Comparison of ENCODE assay signal across 1 cellular context in genomic region chr22:24592144-24592845, GRCh38.
A peak's percentile ranks its signal among the peaks of the same experiment; 100 is the strongest.
TF ChIP-seq lines count a peak whose summit lies in the region.

No MANE protein-coding gene starts in this region.

TF ChIP-seq in HEK293, 187 proteins besides CTCF, POLR2A, EP300 and RAD21 (continued from another document and continues in another):
- TF ChIP-seq PBX3 (CRISPR knock-in tag; IDR thresholded peaks at IDR 0.05) (no peak), ZNF521 (tag by site-specific recombination; IDR thresholded peaks at IDR 0.05) (no peak), ZNF26 (tag by site-specific recombination; IDR thresholded peaks at IDR 0.05) (no peak), KLF16 (tag by site-specific recombination; IDR thresholded peaks at IDR 0.05) (no peak), TCF7L2 (IDR thresholded peaks at IDR 0.05; ENCODE audit: borderline replicate concordance, low read depth, low read length) (no peak), ZNF626 (tag by site-specific recombination; IDR thresholded peaks at IDR 0.05) (no peak), ZNF513 (tag by site-specific recombination; IDR thresholded peaks at IDR 0.05) (no peak), ZNF624 (tag by site-specific recombination; IDR thresholded peaks at IDR 0.05) (no peak), ZNF785 (tag by site-specific recombination; IDR thresholded peaks at IDR 0.05) (no peak), ZNF600 (tag by site-specific recombination; IDR thresholded peaks at IDR 0.05) (no peak), ZBTB21 (tag by site-specific recombination; IDR thresholded peaks at IDR 0.05) (no peak), ZXDB (tag by site-specific recombination; IDR thresholded peaks at IDR 0.05) (0 out of 2 replicates have a peak, but pooled peaks have one; percentile 11), ZNF692 (tag by site-specific recombination; IDR thresholded peaks at IDR 0.05) (0 out of 2 replicates have a peak, but pooled peaks have one; percentile 9), ZSCAN18 (tag by site-specific recombination; IDR thresholded peaks at IDR 0.05) (no peak), ZSCAN23 (tag by site-specific recombination; IDR thresholded peaks at IDR 0.05) (no peak), MYNN (tag by site-specific recombination; IDR thresholded peaks at IDR 0.05; ENCODE audit: borderline replicate concordance) (no peak), ZIC2 (tag by site-specific recombination; IDR thresholded peaks at IDR 0.05) (0 out of 2 replicates have a peak, but pooled peaks have one; percentile 16), ZNF488 (tag by site-specific recombination; IDR thresholded peaks at IDR 0.05) (no peak), ZNF561 (tag by site-specific recombination; IDR thresholded peaks at IDR 0.05; ENCODE audit: borderline replicate concordance) (no peak), HOXA7 (CRISPR knock-in tag; IDR thresholded peaks at IDR 0.05; ENCODE audit: borderline replicate concordance) (no peak), SCRT2 (tag by site-specific recombination; IDR thresholded peaks at IDR 0.05) (peak; percentile 31; the same call in 1 of the 2 replicates), ZNF324 (tag by site-specific recombination; IDR thresholded peaks at IDR 0.05) (0 out of 2 replicates have a peak, but pooled peaks have one; percentile 27), ZNF416 (tag by site-specific recombination; IDR thresholded peaks at IDR 0.05) (no peak), ZBTB20 (tag by site-specific recombination; IDR thresholded peaks at IDR 0.05) (peak; percentile 90), ZNF146 (tag by site-specific recombination; IDR thresholded peaks at IDR 0.05) (no peak), ZFP3 (tag by site-specific recombination; IDR thresholded peaks at IDR 0.05; ENCODE audit: low read depth) (no peak), PRDM6 (tag by site-specific recombination; IDR thresholded peaks at IDR 0.05) (no peak), ZNF571 (tag by site-specific recombination; IDR thresholded peaks at IDR 0.05) (no peak), ZBTB48 (tag by site-specific recombination; IDR thresholded peaks at IDR 0.05) (peak; percentile 62; the same call in 1 of the 2 replicates), ZNF660 (tag by site-specific recombination; IDR thresholded peaks at IDR 0.05) (no peak), ZBTB6 (tag by site-specific recombination; IDR thresholded peaks at IDR 0.05) (no peak), GFI1B (tag by site-specific recombination; IDR thresholded peaks at IDR 0.05) (no peak), ZNF398 (tag by site-specific recombination; IDR thresholded peaks at IDR 0.05) (peak; percentile 44; the same call in 1 of the 2 replicates), ZNF157 (tag by site-specific recombination; IDR thresholded peaks at IDR 0.05) (no peak), AEBP2 (tag by site-specific recombination; IDR thresholded peaks at IDR 0.05; ENCODE audit: borderline replicate concordance) (no peak), GLI4 (tag by site-specific recombination; IDR thresholded peaks at IDR 0.05) (no peak), ZNF211 (tag by site-specific recombination; IDR thresholded peaks at IDR 0.05; ENCODE audit: low read depth) (no peak), ZNF580 (tag by site-specific recombination; IDR thresholded peaks at IDR 0.05) (no peak), REST (tag by site-specific recombination; IDR thresholded peaks at IDR 0.05) (no peak), ZNF645 (tag by site-specific recombination; IDR thresholded peaks at IDR 0.05) (no peak), ZNF610 (tag by site-specific recombination; IDR thresholded peaks at IDR 0.05; ENCODE audit: borderline replicate concordance) (no peak), ZNF596 (tag by site-specific recombination; IDR thresholded peaks at IDR 0.05) (no peak)
